14 cellular contexts compared by ENCODE assay signal in genomic region chr22:20083891-20084546, GRCh38. TPM values are rescaled to one million over a fixed set of nuclear protein-coding genes. Genes with fewer than 3 reads are reported as not detected.
A peak's percentile ranks its signal among the peaks of the same experiment; 100 is the strongest.
DNase-seq lines count a peak whose midpoint lies in the region; ATAC-seq and TF ChIP-seq lines count a peak whose summit lies in the region.
"Had no signal": no experiment of that assay in that cellular context is flagged by ENCODE, and none has a peak within 500 bp of the region (broad histone marks: within the 10 kb centered on the region; RNA-seq: fewer than 3 reads in every experiment).

No MANE protein-coding gene starts in this region.

- no peak overlapping the region for H3K4me3 ChIP-seq in HUES48 (ENCODE audit: low read depth, low read length)
- no peak overlapping the region for H3K4me3 ChIP-seq in adrenal gland
- H3K4me3 ChIP-seq: esophagus muscularis mucosa, testis had no signal

- 75 to 81% (median 80%) methylated on average over 10 of the region's 10 CpGs for WGBS in adrenal gland, 4 donors

- H3K27me3 Mint-ChIP-seq in activated CD4-positive, alpha-beta T cell treated with anti-CD3 and anti-CD28 coated beads, Interleukin-2, amount 10 ng/mL, durations not matched to agents 24 days and 14 days, result no peaks in the 10 kb centered on the region
- no peaks in the 10 kb centered on the region for H3K27me3 Mint-ChIP-seq in dendritic cell treated with granulocyte-macrophage colony-stimulating factor and Interleukin-4, amounts not matched to agents 40 ng/mL and 50 ng/mL, for 4 days
- no peaks in the 10 kb centered on the region for H3K27me3 Mint-ChIP-seq in osteocyte (ENCODE audit: unreplicated experiment)

- peaks cover 36% of the 10 kb centered on the region for H3K36me3 Mint-ChIP-seq in activated CD4-positive, alpha-beta T cell treated with anti-CD3 and anti-CD28 coated beads, Interleukin-2, amount 10 ng/mL, durations not matched to agents 24 days and 14 days (ENCODE audit: low read depth)
- H3K36me3 Mint-ChIP-seq in dendritic cell treated with granulocyte-macrophage colony-stimulating factor and Interleukin-4, amounts not matched to agents 40 ng/mL and 50 ng/mL, for 4 days (ENCODE audit: low read depth), result peaks cover 49% of the 10 kb centered on the region
- peaks cover 28% of the 10 kb centered on the region for H3K36me3 Mint-ChIP-seq in osteocyte (ENCODE audit: unreplicated experiment)

- no peak for ATAC-seq in GM18870 (IDR thresholded peaks at IDR 0.05; ENCODE audit: unreplicated experiment)

- DNase-seq in activated CD4-positive, alpha-beta T cell treated with anti-CD3 and anti-CD28 coated beads, Interleukin-2, amount 10 ng/mL, durations not matched to agents 24 days and 14 days, result no peak
- DNase-seq in activated CD4-positive, alpha-beta T cell treated with anti-CD3 and anti-CD28 coated beads for 1 hour, result no peak
- DNase-seq in osteocyte (ENCODE audit: extremely low spot score, unreplicated experiment), result no peak
- DNase-seq in glomerular visceral epithelial cell (ENCODE audit: extremely low spot score), result no peak
- no peak for DNase-seq in adrenal gland
- DNase-seq: activated CD4-positive, CD25-positive, alpha-beta regulatory T cell; DMS153; NCI-H1092; SIG-M5; testis had no signal

- peaks cover 15% of the 10 kb centered on the region for H3K4me1 ChIP-seq in HUES48 (ENCODE audit: control insufficient read depth, insufficient read depth, low read length)
- peaks cover 11 to 46% of the 10 kb centered on the region in 2 donors for H3K4me1 ChIP-seq in adrenal gland (replicated peaks in 1 of 2)

- H3K4me1 Mint-ChIP-seq in activated CD4-positive, alpha-beta T cell treated with anti-CD3 and anti-CD28 coated beads, Interleukin-2, amount 10 ng/mL, durations not matched to agents 24 days and 14 days, result peaks cover 33% of the 10 kb centered on the region
- H3K4me1 Mint-ChIP-seq in dendritic cell treated with granulocyte-macrophage colony-stimulating factor and Interleukin-4, amounts not matched to agents 40 ng/mL and 50 ng/mL, for 4 days (ENCODE audit: low read depth), result peaks cover 44% of the 10 kb centered on the region
- H3K4me1 Mint-ChIP-seq in osteocyte (ENCODE audit: unreplicated experiment), result peaks cover 47% of the 10 kb centered on the region

- peaks cover 45% of the 10 kb centered on the region for H3K36me3 ChIP-seq in HUES48 (ENCODE audit: control insufficient read depth, insufficient read depth, low read length)
- H3K36me3 ChIP-seq in adrenal gland (replicated peaks in 1 of 2), result peaks cover 0 to 35% of the 10 kb centered on the region in 2 donors

- intact Hi-C loops in activated CD4-positive, alpha-beta T cell treated with anti-CD3 and anti-CD28 coated beads, Interleukin-2, amount 10 ng/mL, durations not matched to agents 24 days and 14 days (cut with micrococcal nuclease), result loop anchor here (5.0 kb wide), 1 partner anchor 112 kb away; no protein-coding TSS in a partner anchor
- intact Hi-C loops in dendritic cell treated with granulocyte-macrophage colony-stimulating factor and Interleukin-4, amounts not matched to agents 40 ng/mL and 50 ng/mL, for 4 days (cut with micrococcal nuclease), result no loop called here
- intact Hi-C loops in adrenal gland (cut with DNase I), result loop anchor here in 1 of 2 donors (10.0 kb wide), 1 partner anchor 109 kb away; no protein-coding TSS in a partner anchor

- no peaks in the 10 kb centered on the region for H3K27me3 ChIP-seq in HUES48 (ENCODE audit: control insufficient read depth, insufficient read depth, low read length)
- H3K27me3 ChIP-seq in adrenal gland, result no peaks in the 10 kb centered on the region
- H3K27me3 ChIP-seq: esophagus muscularis mucosa, testis had no signal

- H3K9me3 ChIP-seq in HUES48 (ENCODE audit: control insufficient read depth, insufficient read depth, low read length), result no peaks in the 10 kb centered on the region
- no peaks in the 10 kb centered on the region for H3K9me3 ChIP-seq in adrenal gland (replicated peaks in 1 of 3)
- H3K9me3 ChIP-seq: esophagus muscularis mucosa, testis had no signal

- TF ChIP-seq POLR2A in adrenal gland (IDR thresholded peaks at IDR 0.05), result no peak

- TF ChIP-seq CTCF in osteocyte (IDR thresholded peaks at IDR 0.05) (no peak), adrenal gland (IDR thresholded peaks at IDR 0.05) (no peak)

- no peaks in the 10 kb centered on the region for H3K9me3 Mint-ChIP-seq in activated CD4-positive, alpha-beta T cell treated with anti-CD3 and anti-CD28 coated beads, Interleukin-2, amount 10 ng/mL, durations not matched to agents 24 days and 14 days
- H3K9me3 Mint-ChIP-seq in dendritic cell treated with granulocyte-macrophage colony-stimulating factor and Interleukin-4, amounts not matched to agents 40 ng/mL and 50 ng/mL, for 4 days, result no peaks in the 10 kb centered on the region
- H3K9me3 Mint-ChIP-seq in osteocyte (ENCODE audit: unreplicated experiment), result no peaks in the 10 kb centered on the region

- H3K27ac Mint-ChIP-seq in activated CD4-positive, alpha-beta T cell treated with anti-CD3 and anti-CD28 coated beads, Interleukin-2, amount 10 ng/mL, durations not matched to agents 24 days and 14 days, result peak overlapping the region; percentile 65
- H3K27ac Mint-ChIP-seq in dendritic cell treated with granulocyte-macrophage colony-stimulating factor and Interleukin-4, amounts not matched to agents 40 ng/mL and 50 ng/mL, for 4 days, result peak overlapping the region; percentile 28
- H3K27ac Mint-ChIP-seq in osteocyte (ENCODE audit: unreplicated experiment), result peak overlapping the region; percentile 37

- no peak overlapping the region for H3K9ac ChIP-seq in HUES48 (ENCODE audit: low read depth, low read length)

- H3K4me3 Mint-ChIP-seq in activated CD4-positive, alpha-beta T cell treated with anti-CD3 and anti-CD28 coated beads, Interleukin-2, amount 10 ng/mL, durations not matched to agents 24 days and 14 days, result no peak overlapping the region
- no peak overlapping the region for H3K4me3 Mint-ChIP-seq in dendritic cell treated with granulocyte-macrophage colony-stimulating factor and Interleukin-4, amounts not matched to agents 40 ng/mL and 50 ng/mL, for 4 days
- no peak overlapping the region for H3K4me3 Mint-ChIP-seq in osteocyte (ENCODE audit: unreplicated experiment)

- H3K27ac ChIP-seq in HUES48 (ENCODE audit: low read depth, low read length) (peak overlapping the region; percentile 9), adrenal gland (no peak overlapping the region)
- H3K27ac ChIP-seq: testis had no signal

RNA-seq across cellular contexts. Expression of gene DGCR8, which starts 4.0 kb away (rescaled TPM):
- 73.2 and 74.2 TPM in 2 replicates for total RNA-seq in activated CD4-positive, alpha-beta T cell treated with anti-CD3 and anti-CD28 coated beads, Interleukin-2, amount 10 ng/mL, durations not matched to agents 24 days and 14 days
- total RNA-seq in osteocyte, result 44.0 and 45.1 TPM in 2 replicates
- 10 to 100 TPM in 7 of 8 donors, 1 to 10 TPM in 1; 7.2 to 32.2 (median 20.0) TPM for total RNA-seq in adrenal gland
- polyA plus RNA-seq in adrenal gland, result 10 to 100 TPM; 16.3 to 31.0 (median 25.9) TPM

RNA-seq across cellular contexts. Expression of gene RANBP1, which starts 31.9 kb away (rescaled TPM):
- total RNA-seq in activated CD4-positive, alpha-beta T cell treated with anti-CD3 and anti-CD28 coated beads, Interleukin-2, amount 10 ng/mL, durations not matched to agents 24 days and 14 days, result 488 and 500 TPM in 2 replicates
- 97.0 and 104 TPM in 2 replicates for total RNA-seq in osteocyte
- total RNA-seq in adrenal gland, result 100 to 1,000 TPM in 5 of 8 donors, 10 to 100 TPM in 3; 71.4 to 346 (median 130) TPM
- polyA plus RNA-seq in adrenal gland, result 100 to 1,000 TPM in 1 of 3 donors, 10 to 100 TPM in 2; 63.3 to 128 (median 70.1) TPM

RNA-seq across cellular contexts. Expression of gene TRMT2A, which starts 33.0 kb away (rescaled TPM):
- 125 and 135 TPM in 2 replicates for total RNA-seq in activated CD4-positive, alpha-beta T cell treated with anti-CD3 and anti-CD28 coated beads, Interleukin-2, amount 10 ng/mL, durations not matched to agents 24 days and 14 days
- total RNA-seq in osteocyte (60.8 and 62.9 TPM in 2 replicates), adrenal gland (10 to 100 TPM; 43.5 to 90.3 (median 66.8) TPM)
- 100 to 1,000 TPM in 2 of 3 donors, 10 to 100 TPM in 1; 22.4 to 283 (median 168) TPM for polyA plus RNA-seq in adrenal gland

RNA-seq across cellular contexts. Expression of gene ZDHHC8, which starts 47.6 kb away (rescaled TPM):
- 95.2 and 100 TPM in 2 replicates for total RNA-seq in activated CD4-positive, alpha-beta T cell treated with anti-CD3 and anti-CD28 coated beads, Interleukin-2, amount 10 ng/mL, durations not matched to agents 24 days and 14 days
- total RNA-seq in osteocyte, result 102 and 108 TPM in 2 replicates
- total RNA-seq in adrenal gland, result 10 to 100 TPM; 20.0 to 65.6 (median 36.1) TPM
- polyA plus RNA-seq in adrenal gland, result 100 to 1,000 TPM in 1 of 3 donors, 10 to 100 TPM in 2; 15.5 to 109 (median 59.3) TPM
